Comparison of ENCODE assay signal across 1 cellular context in genomic region chr6:25652007-25652515, GRCh38.
TF ChIP-seq lines count a peak whose summit lies in the region.

SCGN (plus strand) TSS chr6:25652215; CDS start chr6:25652404, 189 bp downstream.

TF ChIP-seq in GM23338, 12 proteins besides CTCF, POLR2A, EP300 and RAD21 (continued from another document):
- peak; percentile 79; the same call in 1 of the 2 replicates for TF ChIP-seq ZNF462 (CRISPR knock-in tag; IDR thresholded peaks at IDR 0.05)
